ENCODE assay signal across 8 cellular contexts in the genomic region with DNA sequence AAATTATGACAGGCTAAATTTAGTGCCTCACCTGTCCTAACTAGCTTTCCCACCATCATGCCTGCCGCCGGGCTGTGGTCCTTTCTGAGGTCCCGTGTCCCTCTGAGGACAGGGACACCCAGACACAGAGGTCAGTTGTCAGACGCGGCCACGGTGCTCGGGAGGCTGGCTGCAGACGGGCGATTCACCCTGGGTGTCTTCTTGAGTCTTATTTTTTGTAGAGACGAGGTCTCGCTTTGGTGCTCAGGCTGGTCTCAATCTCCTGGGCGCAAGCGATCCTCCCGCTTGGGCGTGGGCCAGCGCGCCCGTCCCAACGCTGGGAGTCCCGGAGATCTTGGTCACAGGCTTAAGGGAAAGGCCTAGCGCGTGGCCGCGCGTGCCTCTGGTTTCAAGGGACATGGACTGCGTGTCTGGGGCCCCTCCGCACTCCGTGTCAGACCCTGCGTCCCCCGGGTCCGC. TPM values are rescaled to one million over a fixed set of nuclear protein-coding genes. Genes with fewer than 3 reads are reported as not detected.
DNase-seq lines count a peak whose midpoint lies in the region; ATAC-seq, FAIRE-seq and TF ChIP-seq lines count a peak whose summit lies in the region.

No MANE protein-coding gene starts in this region.

- DNase-seq in astrocyte of the hippocampus (ENCODE audit: low read depth, low spot score) (peak; percentile 63), kidney tubule cell (ENCODE audit: low spot score) (peak; percentile 44), stromal cell of bone marrow (ENCODE audit: low read depth) (peak; percentile 16), NCI-H526 treated with DMSO at 0.1 percent for 48 hours (lab: John Stamatoyannopoulos, UW) (no peak), D721Med (ENCODE audit: insufficient read length, low spot score) (no peak)

- H3K27me3 ChIP-seq in BLaER1 treated with 17β-estradiol and CSF1 and Interleukin-3, amounts not matched to agents 10 nM and 100 nM, result peaks cover 15 to 25% (median 21%) of the 10 kb centered on the region in 11 experiments
- H3K27me3 ChIP-seq in HUES64 (ENCODE audit: insufficient read depth, low read length), result peaks cover 37% of the 10 kb centered on the region

- ATAC-seq in HG03342 (IDR thresholded peaks at IDR 0.05; ENCODE audit: unreplicated experiment), result no peak

- H3K9ac ChIP-seq in BLaER1 treated with 17β-estradiol and CSF1 and Interleukin-3, amounts not matched to agents 10 nM and 100 nM, result peak overlapping the region; percentile 81 to 96 (median 91); a peak in 21 of 22 replicates
- no peak overlapping the region for H3K9ac ChIP-seq in HUES64 (ENCODE audit: low read depth, low read length)

- H3K9me3 ChIP-seq in BLaER1 treated with 17β-estradiol and CSF1 and Interleukin-3, amounts not matched to agents 10 nM and 100 nM (replicated peaks in 1 of 11), result no peaks in the 10 kb centered on the region
- H3K9me3 ChIP-seq in HUES64 (ENCODE audit: insufficient read depth, low read depth, low read length), result no peaks in the 10 kb centered on the region

- peak overlapping the region; percentile 83 to 98 (median 96) for H3K4me3 ChIP-seq in BLaER1 treated with 17β-estradiol and CSF1 and Interleukin-3, amounts not matched to agents 10 nM and 100 nM
- H3K4me3 ChIP-seq in HUES64 (ENCODE audit: low read length), result peak overlapping the region; percentile 79

- FAIRE-seq in D721Med (lab: Jason Lieb, UNC), result no peak

- WGBS in HUES64, result 10% methylated on average over 31 of the region's 31 CpGs

- peak overlapping the region; percentile 94 to 99 (median 98) for H3K4me2 ChIP-seq in BLaER1 treated with 17β-estradiol and CSF1 and Interleukin-3, amounts not matched to agents 10 nM and 100 nM

- H3K4me1 ChIP-seq in BLaER1 treated with 17β-estradiol and CSF1 and Interleukin-3, amounts not matched to agents 10 nM and 100 nM, result peaks cover 32 to 44% (median 37%) of the 10 kb centered on the region in 10 experiments
- H3K4me1 ChIP-seq in HUES64 (ENCODE audit: insufficient read depth, low read length), result peaks cover 5% of the 10 kb centered on the region; the same call in 1 of the 2 replicates

- H4K20me1 ChIP-seq in BLaER1 treated with 17β-estradiol and CSF1 and Interleukin-3, amounts not matched to agents 10 nM and 100 nM, result peaks cover 18 to 44% (median 37%) of the 10 kb centered on the region in 11 experiments; a peak in 21 of 22 replicates

- peaks cover 0 to 20% (median 8%) of the 10 kb centered on the region in 11 experiments; a peak in 10 of 22 replicates for H3K36me3 ChIP-seq in BLaER1 treated with 17β-estradiol and CSF1 and Interleukin-3, amounts not matched to agents 10 nM and 100 nM
- no peaks in the 10 kb centered on the region for H3K36me3 ChIP-seq in HUES64 (ENCODE audit: insufficient read depth, low read length)

- no peak for TF ChIP-seq CTCF in D721Med (IDR thresholded peaks at IDR 0.05; ENCODE audit: insufficient read depth, missing control alignments)

- peak overlapping the region in 8 of 11 experiments; percentile 74 to 92 (median 90); a peak in 11 of 22 replicates for H3K27ac ChIP-seq in BLaER1 treated with 17β-estradiol and CSF1 and Interleukin-3, amounts not matched to agents 10 nM and 100 nM
- H3K27ac ChIP-seq in HUES64 (ENCODE audit: low read depth, low read length), result no peak overlapping the region

RNA-seq across cellular contexts. Expression of gene RAB11FIP3, which starts 0.8 kb away (rescaled TPM):
- 20.1 TPM for polyA plus RNA-seq in HUES64 (2013, experiment 1 of 2)
- 17.1 TPM for polyA plus RNA-seq in HUES64 (2013, experiment 2 of 2)

RNA-seq across cellular contexts. Expression of gene DECR2, which starts 23.0 kb away (rescaled TPM):
- 12.8 TPM for polyA plus RNA-seq in HUES64 (2013, experiment 1 of 2)
- polyA plus RNA-seq in HUES64 (2013, experiment 2 of 2), result 15.0 TPM

RNA-seq across cellular contexts. Expression of gene NME4, which starts 27.7 kb away (rescaled TPM):
- 240 TPM for polyA plus RNA-seq in HUES64 (2013, experiment 1 of 2)
- 284 TPM for polyA plus RNA-seq in HUES64 (2013, experiment 2 of 2)

RNA-seq across cellular contexts. Expression of gene PGAP6, which starts 42.9 kb away (rescaled TPM):
- polyA plus RNA-seq in HUES64 (2013, experiment 1 of 2), result 50.5 TPM
- 61.3 TPM for polyA plus RNA-seq in HUES64 (2013, experiment 2 of 2)

RNA-seq across cellular contexts. Expression of gene MRPL28, which starts 54.3 kb away (rescaled TPM):
- polyA plus RNA-seq in HUES64 (2013, experiment 1 of 2), result 82.0 TPM
- 77.9 TPM for polyA plus RNA-seq in HUES64 (2013, experiment 2 of 2)

Comparison
In these comparisons a context has a peak if more than half of its experiments do, and no peak if none do; other contexts are left out.
1. DNase-seq: peak in astrocyte of the hippocampus (single experiment), kidney tubule cell (single experiment) and stromal cell of bone marrow (single experiment); none in NCI-H526 treated with DMSO at 0.1 percent for 48 hours (single experiment) and D721Med (single experiment).